Comparison of ENCODE assay signal across 1 cellular context in the genomic region with DNA sequence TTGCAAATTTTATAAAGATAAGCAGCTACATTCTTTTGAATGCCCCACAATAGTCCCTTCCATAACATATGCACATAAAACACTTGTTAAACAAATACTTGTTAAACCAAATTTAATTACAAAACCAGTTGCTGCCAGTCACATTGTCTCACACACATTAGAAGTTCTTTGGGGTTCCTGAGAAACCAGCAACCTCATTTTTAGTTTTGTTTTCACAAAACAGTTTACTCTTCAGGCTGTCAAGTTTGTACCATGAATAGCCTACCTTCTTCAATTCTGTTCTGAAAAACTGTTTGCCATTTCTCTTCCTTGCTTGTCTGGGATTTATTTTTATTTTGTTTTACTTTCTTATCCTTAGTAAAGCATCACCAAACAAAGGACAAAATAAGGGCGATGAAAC.
TF ChIP-seq lines count a peak whose summit lies in the region.

No MANE protein-coding gene starts in this region.

TF ChIP-seq in K562, 482 proteins besides CTCF, POLR2A, EP300 and RAD21:
- TF ChIP-seq PREB (CRISPR knock-in tag; IDR thresholded peaks at IDR 0.05) (no peak), ZNF75A (CRISPR knock-in tag; IDR thresholded peaks at IDR 0.05) (no peak), ZBTB26 (CRISPR knock-in tag; IDR thresholded peaks at IDR 0.05) (no peak), MXI1 (IDR thresholded peaks at IDR 0.05; ENCODE audit: low read depth, low read length) (no peak), NCOA1 (IDR thresholded peaks at IDR 0.05; ENCODE audit: low read depth) (no peak), NFE2 (IDR thresholded peaks at IDR 0.05; ENCODE audit: low read depth) (no peak), BRD4 (IDR thresholded peaks at IDR 0.05) (no peak)
- TF ChIP-seq, protein P1, sequence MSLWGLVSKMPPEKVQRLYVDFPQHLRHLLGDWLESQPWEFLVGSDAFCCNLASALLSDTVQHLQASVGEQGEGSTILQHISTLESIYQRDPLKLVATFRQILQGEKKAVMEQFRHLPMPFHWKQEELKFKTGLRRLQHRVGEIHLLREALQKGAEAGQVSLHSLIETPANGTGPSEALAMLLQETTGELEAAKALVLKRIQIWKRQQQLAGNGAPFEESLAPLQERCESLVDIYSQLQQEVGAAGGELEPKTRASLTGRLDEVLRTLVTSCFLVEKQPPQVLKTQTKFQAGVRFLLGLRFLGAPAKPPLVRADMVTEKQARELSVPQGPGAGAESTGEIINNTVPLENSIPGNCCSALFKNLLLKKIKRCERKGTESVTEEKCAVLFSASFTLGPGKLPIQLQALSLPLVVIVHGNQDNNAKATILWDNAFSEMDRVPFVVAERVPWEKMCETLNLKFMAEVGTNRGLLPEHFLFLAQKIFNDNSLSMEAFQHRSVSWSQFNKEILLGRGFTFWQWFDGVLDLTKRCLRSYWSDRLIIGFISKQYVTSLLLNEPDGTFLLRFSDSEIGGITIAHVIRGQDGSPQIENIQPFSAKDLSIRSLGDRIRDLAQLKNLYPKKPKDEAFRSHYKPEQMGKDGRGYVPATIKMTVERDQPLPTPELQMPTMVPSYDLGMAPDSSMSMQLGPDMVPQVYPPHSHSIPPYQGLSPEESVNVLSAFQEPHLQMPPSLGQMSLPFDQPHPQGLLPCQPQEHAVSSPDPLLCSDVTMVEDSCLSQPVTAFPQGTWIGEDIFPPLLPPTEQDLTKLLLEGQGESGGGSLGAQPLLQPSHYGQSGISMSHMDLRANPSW (CRISPR knock-in tag; IDR thresholded peaks at IDR 0.05), result no peak
- TF ChIP-seq, protein P2, sequence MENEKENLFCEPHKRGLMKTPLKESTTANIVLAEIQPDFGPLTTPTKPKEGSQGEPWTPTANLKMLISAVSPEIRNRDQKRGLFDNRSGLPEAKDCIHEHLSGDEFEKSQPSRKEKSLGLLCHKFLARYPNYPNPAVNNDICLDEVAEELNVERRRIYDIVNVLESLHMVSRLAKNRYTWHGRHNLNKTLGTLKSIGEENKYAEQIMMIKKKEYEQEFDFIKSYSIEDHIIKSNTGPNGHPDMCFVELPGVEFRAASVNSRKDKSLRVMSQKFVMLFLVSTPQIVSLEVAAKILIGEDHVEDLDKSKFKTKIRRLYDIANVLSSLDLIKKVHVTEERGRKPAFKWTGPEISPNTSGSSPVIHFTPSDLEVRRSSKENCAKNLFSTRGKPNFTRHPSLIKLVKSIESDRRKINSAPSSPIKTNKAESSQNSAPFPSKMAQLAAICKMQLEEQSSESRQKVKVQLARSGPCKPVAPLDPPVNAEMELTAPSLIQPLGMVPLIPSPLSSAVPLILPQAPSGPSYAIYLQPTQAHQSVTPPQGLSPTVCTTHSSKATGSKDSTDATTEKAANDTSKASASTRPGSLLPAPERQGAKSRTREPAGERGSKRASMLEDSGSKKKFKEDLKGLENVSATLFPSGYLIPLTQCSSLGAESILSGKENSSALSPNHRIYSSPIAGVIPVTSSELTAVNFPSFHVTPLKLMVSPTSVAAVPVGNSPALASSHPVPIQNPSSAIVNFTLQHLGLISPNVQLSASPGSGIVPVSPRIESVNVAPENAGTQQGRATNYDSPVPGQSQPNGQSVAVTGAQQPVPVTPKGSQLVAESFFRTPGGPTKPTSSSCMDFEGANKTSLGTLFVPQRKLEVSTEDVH (IDR thresholded peaks at IDR 0.05; ENCODE audit: low read depth, partially characterized antibody), result no peak
